Comparison of ENCODE assay signal across 11 cellular contexts in the genomic region with DNA sequence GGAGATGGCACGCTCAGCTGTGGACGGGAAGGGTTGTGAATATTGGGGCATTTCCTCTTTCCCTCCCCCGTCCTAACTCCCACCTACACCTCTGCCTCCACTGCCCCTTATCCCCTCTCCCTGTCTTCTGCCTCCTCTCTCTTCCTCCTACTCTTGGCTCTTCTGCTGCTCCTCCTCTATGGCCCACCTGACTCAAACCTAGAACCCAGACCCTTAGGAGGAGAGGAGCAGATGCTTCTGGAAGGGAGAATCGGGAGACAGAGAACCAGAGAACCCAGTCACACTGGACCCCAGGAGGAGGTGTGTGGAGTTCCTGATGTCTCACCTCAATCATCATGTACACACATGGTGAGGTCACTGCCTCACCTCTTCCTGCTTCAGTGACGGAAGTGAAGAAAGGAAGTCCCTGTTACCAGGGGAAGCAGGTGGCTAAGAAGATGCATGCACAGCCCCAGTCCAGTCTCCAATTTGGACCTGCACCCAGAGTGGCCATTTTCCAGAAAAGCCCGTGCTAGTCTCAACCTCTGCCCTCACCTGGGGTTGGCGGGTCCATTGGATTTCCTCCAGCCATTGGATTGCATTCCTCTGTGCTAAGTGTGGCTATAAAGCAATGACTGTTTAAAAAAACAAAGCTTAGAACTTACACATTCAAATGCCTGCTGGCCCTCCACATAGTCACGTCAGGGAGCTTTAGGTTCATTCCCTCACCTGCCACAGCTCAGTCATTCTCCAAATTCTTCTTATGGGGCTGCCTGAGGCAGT. TPM values are rescaled to one million over a fixed set of nuclear protein-coding genes. Genes with fewer than 3 reads are reported as not detected.
A peak's percentile ranks its signal among the peaks of the same experiment; 100 is the strongest.
DNase-seq lines count a peak whose midpoint lies in the region; ATAC-seq and TF ChIP-seq lines count a peak whose summit lies in the region.
"Had no signal": no experiment of that assay in that cellular context is flagged by ENCODE, and none has a peak within 500 bp of the region (broad histone marks: within the 10 kb centered on the region; RNA-seq: fewer than 3 reads in every experiment).

No MANE protein-coding gene starts in this region.

- H3K4me3 ChIP-seq in mammary epithelial cell (replicated peaks in 1 of 3; ENCODE audit: insufficient read depth in 1 of 3, low read depth in 2 of 3, low read length in 3 of 3) (no peak overlapping the region), esophagus (ENCODE audit: low read depth in 1 of 2, low read length in 2 of 2) (no peak overlapping the region)
- H3K4me3 ChIP-seq: ascending aorta, psoas muscle had no signal

- DNase-seq in mammary epithelial cell (peak; percentile 84), MCF 10A (ENCODE audit: unreplicated experiment) (no peak), NCI-H1048 (lab: John Stamatoyannopoulos, UW) (no peak), iPS-NIHi7 (ENCODE audit: extremely low spot score) (no peak), Right ventricle myocardium superior (no peak)
- DNase-seq in activated CD4-positive, alpha-beta T cell treated with anti-CD3 and anti-CD28 coated beads, Interleukin-2, amount 50 U/mL, for 1 hour, result peak; percentile 20
- DNase-seq in stimulated activated naive CD8-positive, alpha-beta T cell treated with anti-CD3 and anti-CD28 coated beads, Interleukin-15, Interleukin-2, amounts not matched to agents 100 U/mL and 50 U/mL, for 24 hours, result no peak
- DNase-seq: NCI-H1417 treated with DMSO at 0.1 percent for 48 hours, psoas muscle had no signal

- in situ Hi-C loops in mammary epithelial cell (cut with MboI; ENCODE audit: low sequenced_read_pairs in 2 of 2), result loop anchor here in 1 of 2 donors (25.0 kb wide), 1 partner anchor 344 kb away; a partner anchor contains a TSS

- intact Hi-C loops in mammary epithelial cell (cut with micrococcal nuclease), result loop anchor here (1.0 to 2.0 kb wide), 2 partner anchors 10 to 15 kb away; a partner anchor contains a TSS
- intact Hi-C loops in MCF 10A (cut with micrococcal nuclease), result no loop called here
- intact Hi-C loops in Right ventricle myocardium superior (cut with DNase I), result no loop called here

- H3K4me1 Mint-ChIP-seq in MCF 10A (ENCODE audit: insufficient read depth, unreplicated experiment), result peaks cover 10% of the 10 kb centered on the region

- H3K4me1 ChIP-seq in mammary epithelial cell (ENCODE audit: insufficient read depth, low read length) (peaks cover 37% of the 10 kb centered on the region), esophagus (ENCODE audit: control insufficient read depth in 2 of 2, insufficient read depth in 2 of 2, low read length in 1 of 2) (peaks cover 0 to 8% of the 10 kb centered on the region in 2 donors)
- H3K4me1 ChIP-seq: ascending aorta, psoas muscle had no signal

- no peaks in the 10 kb centered on the region for H3K9me3 Mint-ChIP-seq in MCF 10A (ENCODE audit: unreplicated experiment)

- H3K27me3 Mint-ChIP-seq in MCF 10A (ENCODE audit: insufficient read depth, unreplicated experiment), result peaks cover 12% of the 10 kb centered on the region

- H4K20me1 ChIP-seq in mammary epithelial cell (ENCODE audit: insufficient read depth, low read length), result no peaks in the 10 kb centered on the region

- peak; percentile 67 for ATAC-seq in stimulated activated naive CD8-positive, alpha-beta T cell treated with anti-CD3 and anti-CD28 coated beads, Interleukin-15, Interleukin-2, amounts not matched to agents 100 U/mL and 50 U/mL, for 24 hours
- ATAC-seq in Right ventricle myocardium superior (ENCODE audit: poor library complexity), result no peak
- ATAC-seq: psoas muscle had no signal

- no peak overlapping the region for H3K9ac ChIP-seq in mammary epithelial cell (ENCODE audit: insufficient read depth, low read length)

- H3K27ac Mint-ChIP-seq in MCF 10A (ENCODE audit: low read depth, unreplicated experiment), result no peak overlapping the region

- POLR2A ChIA-PET in MCF 10A (lab: Yijun Ruan, JAX), result interaction anchor here (1.2 to 2.3 kb wide), 3 partner anchors 10 to 33 kb away, joined by 3 to 18 read pairs (median 3); a partner anchor contains a TSS

- H3K27ac ChIP-seq in mammary epithelial cell (ENCODE audit: insufficient read depth, low read depth, low read length) (peak overlapping the region; percentile 67), esophagus (ENCODE audit: low read depth in 2 of 2, low read length in 1 of 2) (peak overlapping the region; percentile 62 to 88)
- H3K27ac ChIP-seq: ascending aorta, psoas muscle had no signal

- dilution Hi-C loops in mammary epithelial cell (cut with HindIII; ENCODE audit: low sequenced_read_pairs), result no loop called here

- no peaks in the 10 kb centered on the region for H3K36me3 Mint-ChIP-seq in MCF 10A (ENCODE audit: insufficient read depth, unreplicated experiment)

- 45% methylated on average over 8 of the region's 8 CpGs for WGBS in mammary epithelial cell (ENCODE audit: low coverage, missing lambda C conversion rate)
- WGBS in esophagus, 2 donors, result 56 to 57% methylated on average over 8 of the region's 8 CpGs

- H3K9me3 ChIP-seq in mammary epithelial cell (replicated peaks; ENCODE audit: insufficient read depth, low read length) (no peaks in the 10 kb centered on the region), esophagus (ENCODE audit: control insufficient read depth in 2 of 2, insufficient read depth in 1 of 2, low read depth in 1 of 2, low read length in 1 of 2) (no peaks in the 10 kb centered on the region)
- H3K9me3 ChIP-seq: ascending aorta, psoas muscle had no signal

- peak overlapping the region; percentile 29 for H3K4me2 ChIP-seq in mammary epithelial cell (ENCODE audit: insufficient read depth, low read depth, low read length)

- TSS peak; percentile 62 for BruUV-seq in mammary epithelial cell (replicated peaks; lab: Mats Ljungman, UMichigan)
- BruUV-seq in MCF 10A (replicated peaks; lab: Mats Ljungman, UMichigan), result no TSS peak

- TF ChIP-seq CTCF in mammary epithelial cell (conservative IDR thresholded peaks at IDR 0.05 in 1 of 2, IDR thresholded peaks at IDR 0.05 in 1 of 2; ENCODE audit: extremely low read depth in 1 of 2, insufficient read depth in 1 of 2, low read depth in 1 of 2, low read length in 2 of 2) (no peak), MCF 10A (IDR thresholded peaks at IDR 0.05; ENCODE audit: unreplicated experiment) (no peak)

- CTCF ChIA-PET in mammary epithelial cell (lab: Charles Lee; ENCODE audit: low non-redundant PET) (interaction anchor here (1.1 kb wide), 1 partner anchor 10 kb away, joined by 6 read pairs; no protein-coding TSS in a partner anchor), MCF 10A (lab: Yijun Ruan, JAX) (interaction anchor here (1.5 to 2.3 kb wide), 2 partner anchors 10 to 17 kb away, joined by 7 to 9 read pairs; no protein-coding TSS in a partner anchor)

- peak overlapping the region; percentile 81 for H2AFZ ChIP-seq in mammary epithelial cell (ENCODE audit: low read depth, low read length)

- H3K27me3 ChIP-seq in mammary epithelial cell (ENCODE audit: insufficient read depth, low read length) (no peaks in the 10 kb centered on the region), esophagus (ENCODE audit: control insufficient read depth in 1 of 2, insufficient read depth in 2 of 2, low read length in 2 of 2) (no peaks in the 10 kb centered on the region)
- H3K27me3 ChIP-seq: ascending aorta had no signal

- H3K36me3 ChIP-seq in mammary epithelial cell (ENCODE audit: insufficient read depth, low read length), result no peaks in the 10 kb centered on the region
- no peaks in the 10 kb centered on the region for H3K36me3 ChIP-seq in esophagus (ENCODE audit: control insufficient read depth in 2 of 2, insufficient read depth in 2 of 2, low read length in 1 of 2)
- H3K36me3 ChIP-seq: ascending aorta had no signal

- H3K79me2 ChIP-seq in mammary epithelial cell (ENCODE audit: insufficient read depth, low read length), result no peaks in the 10 kb centered on the region

- H3K4me3 Mint-ChIP-seq in MCF 10A (ENCODE audit: unreplicated experiment), result no peak overlapping the region

RNA-seq across cellular contexts. Expression of a gene that starts 4.0 kb away (rescaled TPM):
- total RNA-seq in mammary epithelial cell (under 1 TPM; under 0.01 to 0.38 TPM), MCF 10A (2022) (not detected in 2 replicates), Right ventricle myocardium superior (not detected)
- polyA plus RNA-seq in mammary epithelial cell (0.07 TPM), esophagus (10 to 100 TPM; 14.0 to 18.4 TPM)
- 1.6 TPM for polyA minus RNA-seq in mammary epithelial cell
- total RNA-seq: ascending aorta, psoas muscle had no signal
- polyA plus RNA-seq: psoas muscle had no signal

RNA-seq across cellular contexts. Expression of a gene that starts 10.7 kb away (rescaled TPM):
- total RNA-seq in mammary epithelial cell, result 1,000 to 10,000 TPM; 1,799 to 2,054 TPM
- polyA plus RNA-seq in mammary epithelial cell, result 3,047 TPM
- 984 TPM for polyA minus RNA-seq in mammary epithelial cell
- 3,179 and 3,524 TPM in 2 replicates for total RNA-seq in MCF 10A (2022)
- polyA plus RNA-seq in esophagus, result 1,000 to 10,000 TPM; 2,120 to 4,250 TPM
- 939 TPM for total RNA-seq in Right ventricle myocardium superior

RNA-seq across cellular contexts. Expression of a gene that starts 42.0 kb away (rescaled TPM):
- 100 to 1,000 TPM in 1 of 2 donors, 10 to 100 TPM in 1; 55.7 to 102 TPM for total RNA-seq in mammary epithelial cell
- polyA plus RNA-seq in mammary epithelial cell, result 49.4 TPM
- polyA minus RNA-seq in mammary epithelial cell, result 36.7 TPM
- total RNA-seq in MCF 10A (2022), result 95.3 and 112 TPM in 2 replicates
- polyA plus RNA-seq in esophagus, result 10 to 100 TPM; 34.7 to 46.5 TPM
- total RNA-seq in Right ventricle myocardium superior, result 24.8 TPM

RNA-seq across cellular contexts. Expression of a gene that starts 54.0 kb away (rescaled TPM):
- total RNA-seq in mammary epithelial cell, result not detected
- polyA plus RNA-seq in mammary epithelial cell, result not detected
- polyA minus RNA-seq in mammary epithelial cell, result not detected
- total RNA-seq in MCF 10A (2022), result not detected in 2 replicates
- polyA plus RNA-seq in esophagus, result under 1 TPM; 0.27 to 0.41 TPM
- not detected for total RNA-seq in Right ventricle myocardium superior
- total RNA-seq: ascending aorta, psoas muscle had no signal
- polyA plus RNA-seq: psoas muscle had no signal

Comparison
In these comparisons a context has a peak if more than half of its experiments do, and no peak if none do; other contexts are left out.
1. DNase-seq: peak in mammary epithelial cell (single experiment) and activated CD4-positive, alpha-beta T cell treated with anti-CD3 and anti-CD28 coated beads, Interleukin-2, amount 50 U/mL, for 1 hour (single experiment); none in MCF 10A (single experiment), stimulated activated naive CD8-positive, alpha-beta T cell treated with anti-CD3 and anti-CD28 coated beads, Interleukin-15, Interleukin-2, amounts not matched to agents 100 U/mL and 50 U/mL, for 24 hours (single experiment), NCI-H1048 (single experiment), iPS-NIHi7 (single experiment) and Right ventricle myocardium superior (single experiment).